9 cellular contexts compared by ENCODE assay signal in the genomic region with DNA sequence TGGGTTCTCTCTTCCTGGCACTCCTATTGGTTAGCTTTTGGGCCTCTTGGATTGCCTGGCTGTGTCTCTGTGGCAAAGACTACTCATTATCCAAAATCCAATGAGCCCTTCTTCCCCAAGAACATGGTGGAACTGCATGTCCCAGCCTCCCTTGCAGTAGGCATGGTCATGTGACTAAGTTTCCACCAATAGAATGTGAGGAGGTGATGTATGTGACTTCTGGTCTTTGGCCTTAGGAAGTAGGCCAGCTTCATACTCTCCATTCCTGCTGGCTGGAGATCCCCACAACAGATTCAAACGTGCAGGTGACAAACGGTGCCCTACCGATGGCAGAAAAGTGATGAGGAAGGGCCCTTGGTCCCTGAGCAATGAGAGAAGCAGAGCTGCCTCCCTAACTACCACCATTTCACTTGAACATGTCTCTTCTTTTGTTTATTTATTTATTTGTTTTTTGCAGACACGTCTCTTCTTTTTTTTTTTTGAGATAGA. TPM values are rescaled to one million over a fixed set of nuclear protein-coding genes. Genes with fewer than 3 reads are reported as not detected.
DNase-seq lines count a peak whose midpoint lies in the region; TF ChIP-seq lines count a peak whose summit lies in the region.
"Had no signal": no experiment of that assay in that cellular context is flagged by ENCODE, and none has a peak within 500 bp of the region (broad histone marks: within the 10 kb centered on the region; RNA-seq: fewer than 3 reads in every experiment).

No MANE protein-coding gene starts in this region.

- no peak overlapping the region for H3K4me3 ChIP-seq in breast epithelium
- H3K4me3 ChIP-seq: skin epidermis had no signal

- peak overlapping the region; percentile 18 for H3K27ac Mint-ChIP-seq in nephron progenitor cell

- no peak overlapping the region for H3K4me3 Mint-ChIP-seq in nephron progenitor cell

- no peaks in the 10 kb centered on the region for H3K36me3 ChIP-seq in breast epithelium

- peaks cover 32% of the 10 kb centered on the region for H3K4me1 Mint-ChIP-seq in nephron progenitor cell

- TF ChIP-seq CTCF in nephron progenitor cell (IDR thresholded peaks at IDR 0.05): no peak
- TF ChIP-seq CTCF in breast epithelium (IDR thresholded peaks at IDR 0.05): no peak

- no peaks in the 10 kb centered on the region for H3K9me3 ChIP-seq in breast epithelium

- no peaks in the 10 kb centered on the region for H3K36me3 Mint-ChIP-seq in nephron progenitor cell (ENCODE audit: low read depth)

- intact Hi-C loops in breast epithelium (cut with DNase I; ENCODE audit: low total_unique reads): no loop called here

- no peaks in the 10 kb centered on the region for H3K27me3 ChIP-seq in breast epithelium

- no peak for TF ChIP-seq POLR2A in breast epithelium (IDR thresholded peaks at IDR 0.05)

- no peaks in the 10 kb centered on the region for H3K4me1 ChIP-seq in breast epithelium

- DNase-seq in NCI-H524 (lab: John Stamatoyannopoulos, UW) (peak; percentile 23 to 61), NCI-H524 treated with DMSO at 0.1 percent for 48 hours (lab: John Stamatoyannopoulos, UW) (no peak), HT1080 (ENCODE audit: low read depth) (peak; percentile 27), nephron progenitor cell (no peak), hepatic stellate cell (ENCODE audit: low spot score) (no peak), putamen (ENCODE audit: low spot score) (no peak), breast epithelium (ENCODE audit: low spot score in 2 of 2) (no peak)
- DNase-seq in activated CD4-positive, CD25-positive, alpha-beta regulatory T cell treated with anti-CD3 and anti-CD28 coated beads, Interleukin-2, amount 50 U/mL, for 72 hours: peak; percentile 35

- no peaks in the 10 kb centered on the region for H3K9me3 Mint-ChIP-seq in nephron progenitor cell

- H3K27me3 Mint-ChIP-seq in nephron progenitor cell (ENCODE audit: low read depth, poor library complexity): no peaks in the 10 kb centered on the region

- H3K27ac ChIP-seq in breast epithelium: no peak overlapping the region
- H3K27ac ChIP-seq: skin epidermis had no signal

RNA-seq across cellular contexts. Expression of gene SPN, which starts 17.3 kb away (rescaled TPM):
- 4.1 TPM in 2 replicates for total RNA-seq in HT1080 (2014; rRNA removed; shearing (Covaris generic))
- polyA plus RNA-seq in HT1080 (2015; cell fraction: cytosol; rRNA removed): 12.0 and 12.2 TPM in 2 replicates
- polyA plus RNA-seq in HT1080 (2015; cell fraction: nucleus; rRNA removed): 27.1 and 37.2 TPM in 2 replicates
- 1 to 10 TPM; 1.4 to 5.1 (median 2.3) TPM for total RNA-seq in breast epithelium

RNA-seq across cellular contexts. Expression of gene QPRT, which starts 33.2 kb away (rescaled TPM):
- total RNA-seq in HT1080 (2014; rRNA removed; shearing (Covaris generic)): 1.8 and 2.3 TPM in 2 replicates
- polyA plus RNA-seq in HT1080 (2015; cell fraction: cytosol; rRNA removed): 0.62 and 0.97 TPM in 2 replicates
- 0.54 and 1.3 TPM in 2 replicates for polyA plus RNA-seq in HT1080 (2015; cell fraction: nucleus; rRNA removed)
- 10 to 100 TPM in 1 of 3 donors, 1 to 10 TPM in 2; 2.4 to 13.3 (median 9.5) TPM for total RNA-seq in breast epithelium

Comparison
In these comparisons a context has a peak if more than half of its experiments do, and no peak if none do; other contexts are left out.
1. DNase-seq: peak in NCI-H524 (2 of 2), HT1080 (single experiment) and activated CD4-positive, CD25-positive, alpha-beta regulatory T cell treated with anti-CD3 and anti-CD28 coated beads, Interleukin-2, amount 50 U/mL, for 72 hours (single experiment); none in NCI-H524 treated with DMSO at 0.1 percent for 48 hours (single experiment), nephron progenitor cell (single experiment), hepatic stellate cell (single experiment), putamen (single experiment) and breast epithelium (0 of 2).